ENCODE assay signal across 8 cellular contexts in the genomic region with DNA sequence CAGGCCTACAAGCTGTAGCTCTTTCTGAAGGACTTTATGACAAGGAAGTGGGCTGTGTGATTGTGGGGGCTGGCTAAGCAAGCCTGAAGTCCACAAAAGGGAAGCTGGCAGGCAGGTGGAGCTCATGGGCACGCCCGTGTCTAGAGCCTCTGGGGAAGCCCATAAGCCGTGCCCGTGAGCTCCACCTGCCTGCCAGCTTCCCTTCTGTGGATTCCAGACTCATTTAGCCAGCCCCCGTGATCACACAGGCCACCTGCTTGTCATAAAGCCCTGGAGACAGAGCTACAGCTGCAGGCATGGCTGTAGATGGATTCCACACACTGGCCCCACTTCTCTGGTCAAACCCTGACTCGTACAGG. TPM values are rescaled to one million over a fixed set of nuclear protein-coding genes. Genes with fewer than 3 reads are reported as not detected.
DNase-seq lines count a peak whose midpoint lies in the region; ATAC-seq lines count a peak whose summit lies in the region.

No MANE protein-coding gene starts in this region.

- DNase-seq in NCI-H2107 treated with DMSO at 0.1 percent for 48 hours (lab: John Stamatoyannopoulos, UW; ENCODE audit: unreplicated experiment) = peak; percentile 98
- DNase-seq in activated CD4-positive, alpha-beta memory T cell treated with anti-CD3 and anti-CD28 coated beads for 36 hours = peak; percentile 80
- peak; percentile 85 for DNase-seq in germinal center (ENCODE audit: low spot score)
- DNase-seq in stimulated activated CD4-positive, alpha-beta T cell treated with anti-CD3 and anti-CD28 coated beads, Interleukin-1b, Interleukin-23, amount 100 ng/mL, for 48 hours = peak; percentile 54

- H3K4me1 Mint-ChIP-seq in activated CD4-positive, alpha-beta memory T cell treated with anti-CD3 and anti-CD28 coated beads for 36 hours (ENCODE audit: low read depth) = peaks cover 34% of the 10 kb centered on the region

- POLR2A ChIA-PET in activated CD4-positive, alpha-beta memory T cell treated with anti-CD3 and anti-CD28 coated beads for 36 hours (lab: Charles Lee) = interaction anchor here (0.8 to 4.4 kb wide), 10 partner anchors 9 to 300 kb away, joined by 3 to 26 read pairs (median 6); a partner anchor contains a TSS

- peak overlapping the region; percentile 93 for H3K27ac Mint-ChIP-seq in activated CD4-positive, alpha-beta memory T cell treated with anti-CD3 and anti-CD28 coated beads for 36 hours

- no peaks in the 10 kb centered on the region for H3K27me3 Mint-ChIP-seq in activated CD4-positive, alpha-beta memory T cell treated with anti-CD3 and anti-CD28 coated beads for 36 hours

- no peaks in the 10 kb centered on the region for H3K36me3 Mint-ChIP-seq in activated CD4-positive, alpha-beta memory T cell treated with anti-CD3 and anti-CD28 coated beads for 36 hours

- intact Hi-C loops in activated CD4-positive, alpha-beta memory T cell treated with anti-CD3 and anti-CD28 coated beads for 36 hours (cut with micrococcal nuclease) = loop anchor here (1.0 to 5.0 kb wide), 3 partner anchors 22 to 139 kb away; a partner anchor contains a TSS

- CTCF ChIA-PET in activated CD4-positive, alpha-beta memory T cell treated with anti-CD3 and anti-CD28 coated beads for 36 hours (lab: Charles Lee) = interaction anchor here (0.6 to 6.3 kb wide), 27 partner anchors 9 to 230 kb away, joined by 3 to 91 read pairs (median 5); a partner anchor contains a TSS

- H3K9me3 Mint-ChIP-seq in activated CD4-positive, alpha-beta memory T cell treated with anti-CD3 and anti-CD28 coated beads for 36 hours = no peaks in the 10 kb centered on the region

- peak; percentile 60 for ATAC-seq in GM18511 (IDR thresholded peaks at IDR 0.05; ENCODE audit: unreplicated experiment)
- no peak for ATAC-seq in GM19397 (IDR thresholded peaks at IDR 0.05; ENCODE audit: unreplicated experiment)
- no peak for ATAC-seq in GM19324 (IDR thresholded peaks at IDR 0.05; ENCODE audit: low FRiP score, unreplicated experiment)
- ATAC-seq in HG03196 (IDR thresholded peaks at IDR 0.05; ENCODE audit: unreplicated experiment) = no peak

- H3K4me3 Mint-ChIP-seq in activated CD4-positive, alpha-beta memory T cell treated with anti-CD3 and anti-CD28 coated beads for 36 hours = peak overlapping the region; percentile 62

RNA-seq across cellular contexts. Expression of a gene that starts 15.2 kb away (rescaled TPM):
- total RNA-seq in activated CD4-positive, alpha-beta memory T cell treated with anti-CD3 and anti-CD28 coated beads for 36 hours = under 1 TPM; 0.12 to 0.24 TPM

RNA-seq across cellular contexts. Expression of a gene that starts 22.5 kb away (rescaled TPM):
- under 1 TPM in 1 of 2 experiments, not detected in 1; 0.24 TPM for total RNA-seq in activated CD4-positive, alpha-beta memory T cell treated with anti-CD3 and anti-CD28 coated beads for 36 hours

RNA-seq across cellular contexts. Expression of a gene that starts 44.2 kb away (rescaled TPM):
- total RNA-seq in activated CD4-positive, alpha-beta memory T cell treated with anti-CD3 and anti-CD28 coated beads for 36 hours = not detected
